36 cellular contexts compared by ENCODE assay signal in the genomic region with DNA sequence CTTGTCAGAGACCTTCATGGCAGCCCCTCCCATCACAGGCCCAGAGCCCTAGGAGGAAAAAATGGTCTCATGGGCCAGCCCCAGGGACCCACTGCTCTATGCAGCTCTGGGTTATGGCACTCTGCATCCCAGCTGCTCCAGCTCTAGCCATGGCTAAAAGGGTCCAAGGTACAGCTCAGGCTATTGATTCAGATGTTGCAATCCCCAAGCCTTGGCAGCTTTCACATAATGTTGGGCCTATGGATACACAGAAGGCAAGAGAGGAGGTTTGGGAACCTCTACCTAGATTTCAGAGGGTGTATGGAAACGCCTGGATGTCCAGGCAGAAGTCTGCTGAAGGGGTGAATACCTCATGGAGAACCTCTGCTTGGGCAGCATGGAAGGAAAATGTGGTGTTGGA.
"Had no signal": no experiment of that assay in that cellular context is flagged by ENCODE, and none has a peak within 500 bp of the region (broad histone marks: within the 10 kb centered on the region; RNA-seq: fewer than 3 reads in every experiment).

No MANE protein-coding gene starts in this region.

- ATAC-seq: activated CD8-positive, alpha-beta T cell treated with anti-CD3 and anti-CD28 coated beads for 36 hours; activated naive CD4-positive, alpha-beta T cell treated with anti-CD3 and anti-CD28 coated beads, Interleukin-2, amount 50 U/mL, for 72 hours; activated T-cell treated with anti-CD3 and anti-CD28 coated beads, Interleukin-2, amount 50 U/mL, for 4 hours; activated T-cell treated with anti-CD3 and anti-CD28 coated beads, Interleukin-2, amount 50 U/mL, for 72 hours; activated T-helper 17 cell treated with anti-CD3 and anti-CD28 coated beads, Interleukin-2, amount 50 U/mL, for 72 hours had no signal

- H3K4me1 Mint-ChIP-seq: activated B cell treated with CpG ODN at 0.5 μM for 24 hours; activated CD4-positive, alpha-beta T cell treated with anti-CD3 and anti-CD28 coated beads, Interleukin-2, amount 10 ng/mL, durations not matched to agents 24 days and 14 days; activated naive CD8-positive, alpha-beta T cell treated with anti-CD3 and anti-CD28 coated beads for 36 hours; activated T-helper 17 cell treated with anti-CD3 and anti-CD28 coated beads, Interleukin-2, amount 50 U/mL, for 72 hours; brain; central memory CD8-positive, alpha-beta T cell had no signal

- H3K27me3 Mint-ChIP-seq: activated B cell treated with CpG ODN at 0.5 μM for 24 hours; activated CD4-positive, alpha-beta memory T cell treated with anti-CD3 and anti-CD28 coated beads for 36 hours; activated CD4-positive, alpha-beta T cell treated with anti-CD3 and anti-CD28 coated beads, Interleukin-2, amount 10 ng/mL, durations not matched to agents 24 days and 14 days; activated CD8-positive, alpha-beta T cell treated with anti-CD3 and anti-CD28 coated beads for 36 hours; activated naive CD8-positive, alpha-beta T cell treated with anti-CD3 and anti-CD28 coated beads for 36 hours; activated T-helper 17 cell treated with anti-CD3 and anti-CD28 coated beads, Interleukin-2, amount 50 U/mL, for 72 hours; brain; central memory CD8-positive, alpha-beta T cell had no signal

- H3K27me3 ChIP-seq: ascending aorta, cardiac muscle cell had no signal

- H3K27ac ChIP-seq: ascending aorta, cardiac muscle cell, VCaP had no signal

- DNase-seq: activated B cell treated with CpG ODN at 0.5 μM for 24 hours; activated CD4-positive, alpha-beta memory T cell treated with anti-CD3 and anti-CD28 coated beads for 36 hours; activated CD4-positive, alpha-beta T cell treated with anti-CD3 and anti-CD28 coated beads for 4 hours; activated CD4-positive, alpha-beta T cell treated with anti-CD3 and anti-CD28 coated beads, Interleukin-2, amount 10 ng/mL, durations not matched to agents 24 days and 14 days; activated CD4-positive, alpha-beta T cell treated with anti-CD3 and anti-CD28 coated beads, Interleukin-2, amount 50 U/mL, for 1 hour; activated CD4-positive, alpha-beta T cell treated with anti-CD3 and anti-CD28 coated beads, Interleukin-2, amount 50 U/mL, for 4 hours; activated CD4-positive, CD25-positive, alpha-beta regulatory T cell treated with anti-CD3 and anti-CD28 coated beads, Interleukin-2, amount 50 U/mL, for 72 hours; activated CD8-positive, alpha-beta memory T cell treated with anti-CD3 and anti-CD28 coated beads, Interleukin-2, amount 50 U/mL, for 4 hours; activated CD8-positive, alpha-beta T cell treated with anti-CD3 and anti-CD28 coated beads for 36 hours; activated effector memory CD4-positive, alpha-beta T cell treated with anti-CD3 and anti-CD28 coated beads, Interleukin-2, amount 50 U/mL, for 16 hours; activated gamma-delta T cell treated with Interleukin-2 at 50 U/mL for 16 hours; activated naive CD4-positive, alpha-beta T cell; activated naive CD4-positive, alpha-beta T cell treated with anti-CD3 and anti-CD28 coated beads for 36 hours; activated naive CD4-positive, alpha-beta T cell treated with anti-CD3 and anti-CD28 coated beads, Interleukin-2, amount 50 U/mL, for 16 hours; activated naive CD8-positive, alpha-beta T cell treated with anti-CD3 and anti-CD28 coated beads for 36 hours; activated T-cell treated with anti-CD3 and anti-CD28 coated beads for 4 hours; activated T-cell treated with anti-CD3 and anti-CD28 coated beads, Interleukin-2, amount 50 U/mL, for 1 hour; activated T-cell treated with anti-CD3 and anti-CD28 coated beads, Interleukin-2, amount 50 U/mL, for 4 hours; activated T-cell treated with anti-CD3 and anti-CD28 coated beads, Interleukin-2, amount 50 U/mL, for 72 hours; amygdala; anterior cingulate cortex; caudate nucleus; cerebellar nuclear complex; T-helper 1 cell; T-helper 2 cell; T-helper 9 cell had no signal

- H3K27ac Mint-ChIP-seq: activated B cell treated with CpG ODN at 0.5 μM for 24 hours; activated CD4-positive, alpha-beta memory T cell treated with anti-CD3 and anti-CD28 coated beads for 36 hours; activated CD4-positive, alpha-beta T cell treated with anti-CD3 and anti-CD28 coated beads, Interleukin-2, amount 10 ng/mL, durations not matched to agents 24 days and 14 days; activated CD8-positive, alpha-beta T cell treated with anti-CD3 and anti-CD28 coated beads for 36 hours; activated naive CD4-positive, alpha-beta T cell treated with anti-CD3 and anti-CD28 coated beads for 36 hours; activated naive CD4-positive, alpha-beta T cell treated with anti-CD3 and anti-CD28 coated beads, Interleukin-2, amount 50 U/mL, for 72 hours; activated naive CD8-positive, alpha-beta T cell treated with anti-CD3 and anti-CD28 coated beads for 36 hours; activated T-cell treated with anti-CD3 and anti-CD28 coated beads, Interleukin-2, amount 50 U/mL, for 72 hours; activated T-helper 1 cell treated with anti-CD3 and anti-CD28 coated beads, Interleukin-12 subunit alpha, Interleukin-12 subunit beta, Interleukin-2, Interleukin-4 antibody, amounts not matched to agents 30 ng/mL and 10 ng/mL and 1 ng/mL, durations not matched to agents 14 hours and 24 hours and 36 hours; activated T-helper 17 cell treated with anti-CD3 and anti-CD28 coated beads, Interleukin-2, amount 50 U/mL, for 72 hours; brain; T-helper 1 cell treated with Interleukin-12 subunit alpha and Interleukin-12 subunit beta and Interleukin-4 antibody, amounts not matched to agents 30 μg/mL and 1 μg/mL, for 36 hours; T-helper 2 cell treated with Interferon-gamma antibody and Interleukin-4, amounts not matched to agents 5 μg/mL and 100 μg/mL, for 36 hours had no signal

- H3K4me1 ChIP-seq: ascending aorta had no signal

- H3K4me3 ChIP-seq: ascending aorta, cardiac muscle cell had no signal

- H3K9me3 ChIP-seq: ascending aorta had no signal

- H3K36me3 Mint-ChIP-seq: activated CD4-positive, alpha-beta memory T cell treated with anti-CD3 and anti-CD28 coated beads for 36 hours; activated naive CD8-positive, alpha-beta T cell treated with anti-CD3 and anti-CD28 coated beads for 36 hours; brain had no signal

- H3K4me3 Mint-ChIP-seq: activated B cell treated with CpG ODN at 0.5 μM for 24 hours; activated CD4-positive, alpha-beta memory T cell treated with anti-CD3 and anti-CD28 coated beads for 36 hours; activated CD4-positive, alpha-beta T cell treated with anti-CD3 and anti-CD28 coated beads, Interleukin-2, amount 10 ng/mL, durations not matched to agents 24 days and 14 days; activated CD8-positive, alpha-beta T cell treated with anti-CD3 and anti-CD28 coated beads for 36 hours; activated naive CD4-positive, alpha-beta T cell treated with anti-CD3 and anti-CD28 coated beads for 36 hours; activated naive CD8-positive, alpha-beta T cell treated with anti-CD3 and anti-CD28 coated beads for 36 hours; activated T-cell treated with anti-CD3 and anti-CD28 coated beads, Interleukin-2, amount 50 U/mL, for 4 hours; activated T-cell treated with anti-CD3 and anti-CD28 coated beads, Interleukin-2, amount 50 U/mL, for 72 hours; activated T-helper 1 cell treated with anti-CD3 and anti-CD28 coated beads, Interleukin-12 subunit alpha, Interleukin-12 subunit beta, Interleukin-2, Interleukin-4 antibody, amounts not matched to agents 30 ng/mL and 10 ng/mL and 1 ng/mL, durations not matched to agents 14 hours and 24 hours and 36 hours; activated T-helper 17 cell treated with anti-CD3 and anti-CD28 coated beads, Interleukin-2, amount 50 U/mL, for 72 hours; brain; central memory CD8-positive, alpha-beta T cell; T-helper 1 cell treated with Interleukin-12 subunit alpha and Interleukin-12 subunit beta and Interleukin-4 antibody, amounts not matched to agents 30 μg/mL and 1 μg/mL, for 36 hours; T-helper 2 cell treated with Interferon-gamma antibody and Interleukin-4, amounts not matched to agents 5 μg/mL and 100 μg/mL, for 36 hours had no signal

- H3K9me3 Mint-ChIP-seq: activated CD4-positive, alpha-beta T cell treated with anti-CD3 and anti-CD28 coated beads, Interleukin-2, amount 10 ng/mL, durations not matched to agents 24 days and 14 days had no signal

- H3K36me3 ChIP-seq: ascending aorta, cardiac muscle cell had no signal
